22 cellular contexts compared by ENCODE assay signal in the genomic region with DNA sequence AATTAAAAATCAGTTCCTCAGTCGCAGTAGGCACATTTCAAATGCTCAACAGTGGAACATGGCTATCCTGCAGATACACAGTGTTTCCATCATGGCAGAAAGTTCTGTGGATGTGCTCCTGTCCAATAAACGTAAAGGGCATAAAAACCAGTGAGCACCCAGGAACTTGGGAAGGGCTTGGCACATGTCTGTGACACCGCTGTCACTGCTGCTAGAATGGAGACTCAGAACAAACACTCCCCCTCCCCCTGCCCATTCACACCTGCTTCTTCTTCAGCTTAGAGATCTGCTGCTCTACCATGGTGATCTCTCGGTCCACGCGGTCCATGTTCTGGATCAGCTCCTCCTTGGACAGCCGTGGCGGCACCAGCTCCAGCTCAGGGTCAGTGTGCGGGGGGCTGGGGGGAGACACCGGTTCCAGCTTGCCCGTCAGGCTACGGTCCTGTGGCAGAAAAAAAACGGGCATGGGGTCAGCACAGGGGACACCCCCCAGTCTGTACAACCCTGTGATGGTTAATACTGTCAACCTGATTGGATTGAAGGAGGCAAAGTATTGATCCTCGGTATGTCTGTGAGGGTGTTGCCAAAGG.
DNase-seq lines count a peak whose midpoint lies in the region; ATAC-seq, FAIRE-seq and TF ChIP-seq lines count a peak whose summit lies in the region.
"Had no signal": no experiment of that assay in that cellular context is flagged by ENCODE, and none has a peak within 500 bp of the region (broad histone marks: within the 10 kb centered on the region; RNA-seq: fewer than 3 reads in every experiment).

No MANE protein-coding gene starts in this region.

- H3K9me3 ChIP-seq in left ventricle myocardium inferior (replicated peaks) (peaks cover 15% of the 10 kb centered on the region), BLaER1 (peaks cover 71% of the 10 kb centered on the region), HCT116 (ENCODE audit: control insufficient read depth in 1 of 2, insufficient read depth in 1 of 2, low read depth in 1 of 2, low read length in 2 of 2) (peaks cover 4 to 19% of the 10 kb centered on the region in 2 experiments; a peak in 3 of 4 replicates), kidney (ENCODE audit: control insufficient read depth in 1 of 2, low read length in 2 of 2) (peaks cover 0 to 14% of the 10 kb centered on the region in 2 donors)

- no peak overlapping the region for H2AFZ ChIP-seq in HCT116 (ENCODE audit: low read depth, low read length, poor library complexity, severe bottlenecking)
- H2AFZ ChIP-seq: GM23248 had no signal

- H3K4me1 ChIP-seq in left ventricle myocardium inferior (peaks cover 36% of the 10 kb centered on the region), BLaER1 (peaks cover 46% of the 10 kb centered on the region), HCT116 (ENCODE audit: control insufficient read depth in 1 of 2, insufficient read depth in 2 of 2, low read length in 2 of 2) (no peaks in the 10 kb centered on the region), kidney (ENCODE audit: control insufficient read depth in 1 of 2, insufficient read depth in 1 of 2, low read depth in 1 of 2, low read length in 2 of 2) (no peaks in the 10 kb centered on the region)

- H3K9ac ChIP-seq in BLaER1 = no peak overlapping the region
- no peak overlapping the region for H3K9ac ChIP-seq in HCT116 (ENCODE audit: low read length)
- H3K9ac ChIP-seq in kidney (ENCODE audit: low read length in 2 of 2) = no peak overlapping the region
- H3K9ac ChIP-seq: GM23248 had no signal

- no peaks in the 10 kb centered on the region for H3K9me2 ChIP-seq in HCT116 (ENCODE audit: insufficient read depth)

- RAD21 ChIA-PET in HCT116 (lab: Charles Lee; ENCODE audit: low non-redundant PET in 1 of 2, low total read pairs in 2 of 2, uncharacterized antibody in 2 of 2, unreplicated experiment in 2 of 2) = no interaction called here

- no peak overlapping the region for H3K4me3 ChIP-seq in left ventricle myocardium inferior
- peak overlapping the region; percentile 40 for H3K4me3 ChIP-seq in BLaER1
- no peak overlapping the region for H3K4me3 ChIP-seq in HCT116 (replicated peaks in 1 of 2; ENCODE audit: low read depth in 1 of 2, low read length in 2 of 2)
- no peak overlapping the region for H3K4me3 ChIP-seq in kidney (ENCODE audit: low read length in 2 of 2)
- no peak overlapping the region for H3K4me3 ChIP-seq in brain microvascular endothelial cell (ENCODE audit: low read depth, low read length)
- H3K4me3 ChIP-seq: GM12878, GM23248 had no signal

- POLR2A ChIA-PET in HCT116 (lab: Charles Lee) = no interaction called here

- BruUV-seq in HCT116 (replicated peaks; lab: Mats Ljungman, UMichigan) = no TSS peak

- in situ Hi-C loops in brain microvascular endothelial cell (cut with HindIII; ENCODE audit: low pct_ligation_motif_present, low sequenced_read_pairs) = no loop called here

- DNase-seq in Right ventricle myocardium inferior (ENCODE audit: missing footprints) (peak; percentile 65), left ventricle myocardium inferior (no peak), HCT116 (ENCODE audit: low read depth, low spot score) (no peak), kidney (peak; percentile 45), brain microvascular endothelial cell (no peak), DMS 273 (lab: John Stamatoyannopoulos, UW; ENCODE audit: unreplicated experiment) (no peak)
- DNase-seq: C1 segment of cervical spinal cord, COR-L47, DMS 273 treated with DMSO at 0.1 percent for 48 hours, DMS79, EL, GDM1, GM23248, H7, HCEC 1CT, HFFc6 had no signal

- H3K27ac ChIP-seq in left ventricle myocardium inferior (replicated peaks) (no peak overlapping the region), BLaER1 (no peak overlapping the region), HCT116 (ENCODE audit: low read depth, low read length) (no peak overlapping the region), kidney (ENCODE audit: low read depth in 2 of 2, low read length in 2 of 2) (no peak overlapping the region), brain microvascular endothelial cell (no peak overlapping the region)
- H3K27ac ChIP-seq: 22Rv1, GM23248 had no signal

- TF ChIP-seq CTCF in left ventricle myocardium inferior (IDR thresholded peaks at IDR 0.05; ENCODE audit: borderline replicate concordance) (no peak), HCT116 (IDR thresholded peaks at IDR 0.05 in 2 of 3, conservative IDR thresholded peaks at IDR 0.05 in 1 of 3; ENCODE audit: borderline replicate concordance in 1 of 3, insufficient read depth in 1 of 3, low read depth in 2 of 3, low read length in 2 of 3) (no peak), kidney (IDR thresholded peaks at IDR 0.05; ENCODE audit: borderline replicate concordance, extremely low read depth, insufficient read depth) (no peak), brain microvascular endothelial cell (IDR thresholded peaks at IDR 0.05; ENCODE audit: low read depth, low read length, missing control alignments) (no peak)

- H3K36me3 ChIP-seq in left ventricle myocardium inferior (peaks cover 83% of the 10 kb centered on the region), BLaER1 (peaks cover 78% of the 10 kb centered on the region), HCT116 (ENCODE audit: control insufficient read depth in 1 of 2, insufficient read depth in 2 of 2, low read length in 2 of 2) (peaks cover 9 to 49% of the 10 kb centered on the region in 2 experiments; a peak in 3 of 4 replicates), kidney (ENCODE audit: control insufficient read depth in 1 of 2, insufficient read depth in 2 of 2, low read length in 2 of 2) (peaks cover 20 to 29% of the 10 kb centered on the region in 2 donors), brain microvascular endothelial cell (replicated peaks) (peaks cover 56% of the 10 kb centered on the region)

- H4K20me1 ChIP-seq in BLaER1 (peaks cover 56% of the 10 kb centered on the region), HCT116 (ENCODE audit: insufficient read depth) (no peaks in the 10 kb centered on the region)

- FAIRE-seq in kidney (lab: Jason Lieb, UNC) = no peak
- FAIRE-seq: A204.1, GM12878, GM19239, H1 had no signal

- peaks cover 16% of the 10 kb centered on the region; the same call in 1 of the 2 replicates for H3K79me2 ChIP-seq in HCT116 (ENCODE audit: insufficient read depth, low read length)

- TF ChIP-seq POLR2A in HCT116 (IDR thresholded peaks at IDR 0.05; ENCODE audit: borderline replicate concordance, extremely low read depth, insufficient read depth, insufficient read length) = no peak

- H3K4me2 ChIP-seq in BLaER1 = no peak overlapping the region
- no peak overlapping the region for H3K4me2 ChIP-seq in HCT116 (ENCODE audit: low read length)

- no peak for TF ChIP-seq RAD21 in HCT116 (IDR thresholded peaks at IDR 0.05; ENCODE audit: low read depth)

- ATAC-seq in Right ventricle myocardium inferior (no peak), HCT116 (no peak)
- ATAC-seq: GM12878 had no signal

- intact Hi-C loops in Right ventricle myocardium inferior (cut with DNase I) (no loop called here), left ventricle myocardium inferior (cut with micrococcal nuclease) (no loop called here), HCT116 (cut with micrococcal nuclease) (no loop called here), kidney (cut with DNase I) (no loop called here)

- CTCF ChIA-PET in HCT116 (lab: Charles Lee) = no interaction called here

- no peaks in the 10 kb centered on the region for H3K27me3 ChIP-seq in left ventricle myocardium inferior (ENCODE audit: low read depth)
- no peaks in the 10 kb centered on the region for H3K27me3 ChIP-seq in BLaER1
- no peaks in the 10 kb centered on the region for H3K27me3 ChIP-seq in HCT116 (ENCODE audit: insufficient read depth, low read length)
- no peaks in the 10 kb centered on the region for H3K27me3 ChIP-seq in brain microvascular endothelial cell (replicated peaks)

TF ChIP-seq in HCT116, 20 proteins besides CTCF, POLR2A, EP300 and RAD21:
- TF ChIP-seq ZNF274 (IDR thresholded peaks at IDR 0.05; ENCODE audit: low read depth, low read length) (no peak), CBX3 (IDR thresholded peaks at IDR 0.05; ENCODE audit: low read depth) (0 out of 2 replicates have a peak, but pooled peaks have one; percentile 59)
- TF ChIP-seq, protein P1, sequence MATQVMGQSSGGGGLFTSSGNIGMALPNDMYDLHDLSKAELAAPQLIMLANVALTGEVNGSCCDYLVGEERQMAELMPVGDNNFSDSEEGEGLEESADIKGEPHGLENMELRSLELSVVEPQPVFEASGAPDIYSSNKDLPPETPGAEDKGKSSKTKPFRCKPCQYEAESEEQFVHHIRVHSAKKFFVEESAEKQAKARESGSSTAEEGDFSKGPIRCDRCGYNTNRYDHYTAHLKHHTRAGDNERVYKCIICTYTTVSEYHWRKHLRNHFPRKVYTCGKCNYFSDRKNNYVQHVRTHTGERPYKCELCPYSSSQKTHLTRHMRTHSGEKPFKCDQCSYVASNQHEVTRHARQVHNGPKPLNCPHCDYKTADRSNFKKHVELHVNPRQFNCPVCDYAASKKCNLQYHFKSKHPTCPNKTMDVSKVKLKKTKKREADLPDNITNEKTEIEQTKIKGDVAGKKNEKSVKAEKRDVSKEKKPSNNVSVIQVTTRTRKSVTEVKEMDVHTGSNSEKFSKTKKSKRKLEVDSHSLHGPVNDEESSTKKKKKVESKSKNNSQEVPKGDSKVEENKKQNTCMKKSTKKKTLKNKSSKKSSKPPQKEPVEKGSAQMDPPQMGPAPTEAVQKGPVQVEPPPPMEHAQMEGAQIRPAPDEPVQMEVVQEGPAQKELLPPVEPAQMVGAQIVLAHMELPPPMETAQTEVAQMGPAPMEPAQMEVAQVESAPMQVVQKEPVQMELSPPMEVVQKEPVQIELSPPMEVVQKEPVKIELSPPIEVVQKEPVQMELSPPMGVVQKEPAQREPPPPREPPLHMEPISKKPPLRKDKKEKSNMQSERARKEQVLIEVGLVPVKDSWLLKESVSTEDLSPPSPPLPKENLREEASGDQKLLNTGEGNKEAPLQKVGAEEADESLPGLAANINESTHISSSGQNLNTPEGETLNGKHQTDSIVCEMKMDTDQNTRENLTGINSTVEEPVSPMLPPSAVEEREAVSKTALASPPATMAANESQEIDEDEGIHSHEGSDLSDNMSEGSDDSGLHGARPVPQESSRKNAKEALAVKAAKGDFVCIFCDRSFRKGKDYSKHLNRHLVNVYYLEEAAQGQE (IDR thresholded peaks at IDR 0.05; ENCODE audit: low read depth) = no peak

Comparison
In these comparisons a context has a peak if more than half of its experiments do, and no peak if none do; other contexts are left out.
1. DNase-seq: peak in Right ventricle myocardium inferior (single experiment) and kidney (single experiment); none in left ventricle myocardium inferior (single experiment), HCT116 (single experiment), brain microvascular endothelial cell (single experiment) and DMS 273 (single experiment).